ENCODE assay signal across 21 cellular contexts in the genomic region with DNA sequence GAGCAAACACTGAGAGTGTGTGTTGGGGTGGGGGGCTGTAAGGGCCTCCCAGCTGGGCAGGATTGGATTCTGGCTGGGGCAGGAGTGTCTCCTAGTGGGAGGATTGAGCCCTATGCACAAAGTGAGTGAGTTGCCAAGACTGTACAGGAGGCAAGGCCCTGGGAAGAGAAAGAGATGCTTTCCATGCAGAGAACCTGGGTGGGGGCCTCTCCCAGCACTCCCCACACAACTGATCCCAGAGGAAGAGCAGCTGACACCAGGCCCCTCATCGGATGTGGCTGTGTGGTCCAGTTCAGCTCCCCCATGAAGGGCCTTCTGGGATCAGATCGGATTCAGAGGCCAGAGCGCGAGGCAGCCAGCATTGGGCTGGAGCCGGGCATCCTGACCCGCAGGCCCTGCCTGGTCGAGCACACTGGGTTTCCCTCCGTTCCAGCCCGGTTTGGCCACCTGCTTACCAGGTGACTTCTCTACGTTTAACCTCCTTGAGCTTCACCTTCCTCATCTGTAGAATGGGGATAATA. TPM values are rescaled to one million over a fixed set of nuclear protein-coding genes. Genes with fewer than 3 reads are reported as not detected.
"Had no signal": no experiment of that assay in that cellular context is flagged by ENCODE, and none has a peak within 500 bp of the region (broad histone marks: within the 10 kb centered on the region; RNA-seq: fewer than 3 reads in every experiment).

No MANE protein-coding gene starts in this region.

- H3K9me3 ChIP-seq: gastroesophageal sphincter, lower lobe of right lung, right atrium auricular region, SJCRH30, testis had no signal

- H3K27me3 ChIP-seq: esophagus muscularis mucosa, gastroesophageal sphincter, right atrium auricular region, SJCRH30, testis had no signal

- H3K27ac ChIP-seq: esophagus muscularis mucosa, gastroesophageal sphincter, heart right ventricle, lower lobe of right lung, right atrium auricular region, SJCRH30, testis, VCaP had no signal

- H3K4me3 ChIP-seq: esophagus muscularis mucosa, gastroesophageal sphincter, heart right ventricle, lower lobe of right lung, right atrium auricular region, SJCRH30, testis had no signal

- H3K4me1 ChIP-seq: lower lobe of right lung, SJCRH30 had no signal

- DNase-seq: activated CD4-positive, alpha-beta T cell treated with anti-CD3 and anti-CD28 coated beads, Interleukin-2, amount 50 U/mL, for 1 hour; activated CD4-positive, CD25-positive, alpha-beta regulatory T cell treated with anti-CD3 and anti-CD28 coated beads, Interleukin-2, amount 50 U/mL, for 72 hours; activated naive CD8-positive, alpha-beta T cell treated with anti-CD3 and anti-CD28 coated beads, Interleukin-2, amount 50 U/mL, for 24 hours; anterior cingulate cortex; central memory CD4-positive, alpha-beta T cell; heart right ventricle; lower lobe of right lung; nucleus accumbens; SJCRH30; small intestine; stimulated activated CD4-positive, alpha-beta T cell treated with anti-CD3 and anti-CD28 coated beads, Interleukin-4, amount 100 ng/mL, for 1 hour; stimulated activated naive CD8-positive, alpha-beta T cell treated with anti-CD3 and anti-CD28 coated beads, Interleukin-15, amount 100 ng/mL, for 72 hours; testis had no signal

- H3K36me3 ChIP-seq: gastroesophageal sphincter, heart right ventricle, lower lobe of right lung, right atrium auricular region, SJCRH30 had no signal

- ATAC-seq: activated naive CD8-positive, alpha-beta T cell treated with anti-CD3 and anti-CD28 coated beads, Interleukin-2, amount 50 U/mL, for 24 hours; activated T-helper 17 cell treated with anti-CD3 and anti-CD28 coated beads, Interleukin-2, amount 50 U/mL, for 72 hours; gastroesophageal sphincter; heart right ventricle; lower lobe of right lung; stimulated activated naive CD8-positive, alpha-beta T cell treated with anti-CD3 and anti-CD28 coated beads, Interleukin-15, amount 100 ng/mL, for 72 hours had no signal

- FAIRE-seq: colon, small intestine, urothelium cell line had no signal

RNA-seq across cellular contexts. Expression of a gene that starts 56.0 kb away (rescaled TPM):
- total RNA-seq: activated CD8-positive, alpha-beta memory T cell treated with anti-CD3 and anti-CD28 coated beads for 36 hours; activated T-helper 17 cell treated with anti-CD3 and anti-CD28 coated beads, Interleukin-2, amount 50 U/mL, for 72 hours; SJCRH30 had no signal
